In genomic region chr7:143290293-143290692, GRCh38 we compare ENCODE assay signal across 1 cellular context.
TF ChIP-seq lines count a peak whose summit lies in the region.

No MANE protein-coding gene starts in this region.

TF ChIP-seq in IMR-90, 13 proteins besides CTCF, POLR2A, EP300 and RAD21:
- TF ChIP-seq MAFK (IDR thresholded peaks at IDR 0.05; ENCODE audit: low read depth, low read length) (no peak), BHLHE40 (IDR thresholded peaks at IDR 0.05; ENCODE audit: low read depth, low read length) (no peak), MXI1 (IDR thresholded peaks at IDR 0.05; ENCODE audit: borderline replicate concordance, low read depth, low read length) (no peak), FOS (IDR thresholded peaks at IDR 0.05; ENCODE audit: low read depth, low read length) (no peak)
